Comparison of ENCODE assay signal across 1 cellular context in the genomic region with DNA sequence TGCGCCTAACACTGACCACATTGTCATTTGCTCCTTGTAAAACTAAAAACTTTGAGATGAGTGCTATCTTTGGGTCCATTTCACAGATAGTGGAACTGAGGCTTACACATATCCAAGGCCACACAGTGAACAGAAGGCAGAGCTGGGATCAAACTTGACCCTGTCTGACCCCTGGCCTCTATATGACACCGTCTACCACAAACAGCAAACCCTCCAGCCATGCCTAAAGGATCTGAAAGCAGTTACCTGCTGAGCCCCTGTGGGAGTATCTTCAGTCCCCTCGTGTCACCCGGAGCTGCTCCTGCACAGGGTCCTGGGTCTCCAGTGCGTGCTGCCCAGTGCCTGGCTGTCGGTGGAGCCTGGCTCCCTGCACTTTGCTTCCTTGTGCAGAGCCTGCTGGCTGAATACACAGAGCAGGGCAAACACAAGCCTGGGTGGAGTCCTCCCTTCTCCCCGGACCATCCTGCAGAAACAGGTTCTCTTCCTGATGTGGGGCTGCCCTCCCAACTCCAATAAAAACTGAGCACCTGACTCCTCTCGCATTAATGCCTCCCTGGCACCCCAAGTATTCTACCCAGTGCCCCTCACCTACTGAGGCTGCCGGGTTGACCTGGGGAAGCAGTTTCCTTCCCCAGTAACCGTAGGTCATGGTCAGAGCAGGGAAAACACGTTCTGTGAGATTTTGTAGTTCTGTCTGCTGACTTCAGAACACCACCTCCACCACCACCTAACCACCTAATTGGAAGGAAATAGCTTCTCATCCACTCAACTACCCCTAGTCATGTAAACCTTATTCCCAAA.
A peak's percentile ranks its signal among the peaks of the same experiment; 100 is the strongest.
TF ChIP-seq lines count a peak whose summit lies in the region.

A gene with protein sequence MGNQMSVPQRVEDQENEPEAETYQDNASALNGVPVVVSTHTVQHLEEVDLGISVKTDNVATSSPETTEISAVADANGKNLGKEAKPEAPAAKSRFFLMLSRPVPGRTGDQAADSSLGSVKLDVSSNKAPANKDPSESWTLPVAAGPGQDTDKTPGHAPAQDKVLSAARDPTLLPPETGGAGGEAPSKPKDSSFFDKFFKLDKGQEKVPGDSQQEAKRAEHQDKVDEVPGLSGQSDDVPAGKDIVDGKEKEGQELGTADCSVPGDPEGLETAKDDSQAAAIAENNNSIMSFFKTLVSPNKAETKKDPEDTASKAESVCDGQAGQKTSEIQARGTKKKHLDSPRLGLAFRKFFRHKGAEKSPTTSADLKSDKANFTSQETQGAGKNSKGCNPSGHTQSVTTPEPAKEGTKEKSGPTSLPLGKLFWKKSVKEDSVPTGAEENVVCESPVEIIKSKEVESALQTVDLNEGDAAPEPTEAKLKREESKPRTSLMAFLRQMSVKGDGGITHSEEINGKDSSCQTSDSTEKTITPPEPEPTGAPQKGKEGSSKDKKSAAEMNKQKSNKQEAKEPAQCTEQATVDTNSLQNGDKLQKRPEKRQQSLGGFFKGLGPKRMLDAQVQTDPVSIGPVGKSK (minus strand): TSS at position 408 of the 801 bp plus-strand sequence. CDS start 11,876 bp downstream, outside the sequence.

TF ChIP-seq in HepG2, 621 proteins besides CTCF, POLR2A, EP300 and RAD21 (continued from another document and continues in another):
- TF ChIP-seq, protein P1, sequence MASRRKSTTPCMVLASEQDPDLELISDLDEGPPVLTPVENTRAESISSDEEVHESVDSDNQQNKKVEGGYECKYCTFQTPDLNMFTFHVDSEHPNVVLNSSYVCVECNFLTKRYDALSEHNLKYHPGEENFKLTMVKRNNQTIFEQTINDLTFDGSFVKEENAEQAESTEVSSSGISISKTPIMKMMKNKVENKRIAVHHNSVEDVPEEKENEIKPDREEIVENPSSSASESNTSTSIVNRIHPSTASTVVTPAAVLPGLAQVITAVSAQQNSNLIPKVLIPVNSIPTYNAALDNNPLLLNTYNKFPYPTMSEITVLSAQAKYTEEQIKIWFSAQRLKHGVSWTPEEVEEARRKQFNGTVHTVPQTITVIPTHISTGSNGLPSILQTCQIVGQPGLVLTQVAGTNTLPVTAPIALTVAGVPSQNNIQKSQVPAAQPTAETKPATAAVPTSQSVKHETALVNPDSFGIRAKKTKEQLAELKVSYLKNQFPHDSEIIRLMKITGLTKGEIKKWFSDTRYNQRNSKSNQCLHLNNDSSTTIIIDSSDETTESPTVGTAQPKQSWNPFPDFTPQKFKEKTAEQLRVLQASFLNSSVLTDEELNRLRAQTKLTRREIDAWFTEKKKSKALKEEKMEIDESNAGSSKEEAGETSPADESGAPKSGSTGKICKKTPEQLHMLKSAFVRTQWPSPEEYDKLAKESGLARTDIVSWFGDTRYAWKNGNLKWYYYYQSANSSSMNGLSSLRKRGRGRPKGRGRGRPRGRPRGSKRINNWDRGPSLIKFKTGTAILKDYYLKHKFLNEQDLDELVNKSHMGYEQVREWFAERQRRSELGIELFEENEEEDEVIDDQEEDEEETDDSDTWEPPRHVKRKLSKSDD (CRISPR knock-in tag; IDR thresholded peaks at IDR 0.05; ENCODE audit: low read depth): 0 out of 2 replicates have a peak, but pooled peaks have one; percentile 62
- TF ChIP-seq, protein P2, sequence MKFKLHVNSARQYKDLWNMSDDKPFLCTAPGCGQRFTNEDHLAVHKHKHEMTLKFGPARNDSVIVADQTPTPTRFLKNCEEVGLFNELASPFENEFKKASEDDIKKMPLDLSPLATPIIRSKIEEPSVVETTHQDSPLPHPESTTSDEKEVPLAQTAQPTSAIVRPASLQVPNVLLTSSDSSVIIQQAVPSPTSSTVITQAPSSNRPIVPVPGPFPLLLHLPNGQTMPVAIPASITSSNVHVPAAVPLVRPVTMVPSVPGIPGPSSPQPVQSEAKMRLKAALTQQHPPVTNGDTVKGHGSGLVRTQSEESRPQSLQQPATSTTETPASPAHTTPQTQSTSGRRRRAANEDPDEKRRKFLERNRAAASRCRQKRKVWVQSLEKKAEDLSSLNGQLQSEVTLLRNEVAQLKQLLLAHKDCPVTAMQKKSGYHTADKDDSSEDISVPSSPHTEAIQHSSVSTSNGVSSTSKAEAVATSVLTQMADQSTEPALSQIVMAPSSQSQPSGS (CRISPR knock-in tag; IDR thresholded peaks at IDR 0.05): no peak
- TF ChIP-seq ZNF10 (CRISPR knock-in tag; IDR thresholded peaks at IDR 0.05; ENCODE audit: borderline replicate concordance, low read depth): no peak
- TF ChIP-seq MAF1 (CRISPR knock-in tag; IDR thresholded peaks at IDR 0.05; ENCODE audit: borderline replicate concordance): no peak
- TF ChIP-seq, protein P3, sequence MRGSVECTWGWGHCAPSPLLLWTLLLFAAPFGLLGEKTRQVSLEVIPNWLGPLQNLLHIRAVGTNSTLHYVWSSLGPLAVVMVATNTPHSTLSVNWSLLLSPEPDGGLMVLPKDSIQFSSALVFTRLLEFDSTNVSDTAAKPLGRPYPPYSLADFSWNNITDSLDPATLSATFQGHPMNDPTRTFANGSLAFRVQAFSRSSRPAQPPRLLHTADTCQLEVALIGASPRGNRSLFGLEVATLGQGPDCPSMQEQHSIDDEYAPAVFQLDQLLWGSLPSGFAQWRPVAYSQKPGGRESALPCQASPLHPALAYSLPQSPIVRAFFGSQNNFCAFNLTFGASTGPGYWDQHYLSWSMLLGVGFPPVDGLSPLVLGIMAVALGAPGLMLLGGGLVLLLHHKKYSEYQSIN (CRISPR knock-in tag; IDR thresholded peaks at IDR 0.05; ENCODE audit: borderline replicate concordance): no peak
- no peak for TF ChIP-seq ZNF879 (CRISPR knock-in tag; IDR thresholded peaks at IDR 0.05)
- TF ChIP-seq, protein P4, sequence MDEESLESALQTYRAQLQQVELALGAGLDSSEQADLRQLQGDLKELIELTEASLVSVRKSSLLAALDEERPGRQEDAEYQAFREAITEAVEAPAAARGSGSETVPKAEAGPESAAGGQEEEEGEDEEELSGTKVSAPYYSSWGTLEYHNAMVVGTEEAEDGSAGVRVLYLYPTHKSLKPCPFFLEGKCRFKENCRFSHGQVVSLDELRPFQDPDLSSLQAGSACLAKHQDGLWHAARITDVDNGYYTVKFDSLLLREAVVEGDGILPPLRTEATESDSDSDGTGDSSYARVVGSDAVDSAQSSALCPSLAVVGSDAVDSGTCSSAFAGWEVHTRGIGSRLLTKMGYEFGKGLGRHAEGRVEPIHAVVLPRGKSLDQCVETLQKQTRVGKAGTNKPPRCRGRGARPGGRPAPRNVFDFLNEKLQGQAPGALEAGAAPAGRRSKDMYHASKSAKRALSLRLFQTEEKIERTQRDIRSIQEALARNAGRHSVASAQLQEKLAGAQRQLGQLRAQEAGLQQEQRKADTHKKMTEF (CRISPR knock-in tag; IDR thresholded peaks at IDR 0.05): peak; percentile 58
- no peak; the same call in 1 of the 2 replicates for TF ChIP-seq ZNF607 (CRISPR knock-in tag; IDR thresholded peaks at IDR 0.05; ENCODE audit: borderline replicate concordance)
- TF ChIP-seq ZNF556 (CRISPR knock-in tag; IDR thresholded peaks at IDR 0.05; ENCODE audit: borderline replicate concordance): peak; percentile 89
- peak; percentile 70; the same call in 1 of the 2 replicates for TF ChIP-seq NFKB2 (CRISPR knock-in tag; IDR thresholded peaks at IDR 0.05; ENCODE audit: borderline replicate concordance)
- TF ChIP-seq RNF2 (conservative IDR thresholded peaks at IDR 0.05; ENCODE audit: low read depth): peak; percentile 74; the same call in 1 of the 2 replicates
- TF ChIP-seq, protein P5, sequence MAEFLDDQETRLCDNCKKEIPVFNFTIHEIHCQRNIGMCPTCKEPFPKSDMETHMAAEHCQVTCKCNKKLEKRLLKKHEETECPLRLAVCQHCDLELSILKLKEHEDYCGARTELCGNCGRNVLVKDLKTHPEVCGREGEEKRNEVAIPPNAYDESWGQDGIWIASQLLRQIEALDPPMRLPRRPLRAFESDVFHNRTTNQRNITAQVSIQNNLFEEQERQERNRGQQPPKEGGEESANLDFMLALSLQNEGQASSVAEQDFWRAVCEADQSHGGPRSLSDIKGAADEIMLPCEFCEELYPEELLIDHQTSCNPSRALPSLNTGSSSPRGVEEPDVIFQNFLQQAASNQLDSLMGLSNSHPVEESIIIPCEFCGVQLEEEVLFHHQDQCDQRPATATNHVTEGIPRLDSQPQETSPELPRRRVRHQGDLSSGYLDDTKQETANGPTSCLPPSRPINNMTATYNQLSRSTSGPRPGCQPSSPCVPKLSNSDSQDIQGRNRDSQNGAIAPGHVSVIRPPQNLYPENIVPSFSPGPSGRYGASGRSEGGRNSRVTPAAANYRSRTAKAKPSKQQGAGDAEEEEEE (CRISPR knock-in tag; IDR thresholded peaks at IDR 0.05; ENCODE audit: borderline replicate concordance): no peak
- 0 out of 2 replicates have a peak, but pooled peaks have one; percentile 31 for TF ChIP-seq ZNF7 (CRISPR knock-in tag; IDR thresholded peaks at IDR 0.05)
- TF ChIP-seq ZNF713 (CRISPR knock-in tag; IDR thresholded peaks at IDR 0.05): no peak
- TF ChIP-seq MED1 (CRISPR knock-in tag; IDR thresholded peaks at IDR 0.05): peak; percentile 35; the same call in 1 of the 2 replicates
- TF ChIP-seq ZNF24 (IDR thresholded peaks at IDR 0.05): peak; percentile 69; the same call in 1 of the 2 replicates
- TF ChIP-seq ZMYM2 (CRISPR knock-in tag; IDR thresholded peaks at IDR 0.05): peak; percentile 96
- TF ChIP-seq ZNF224 (CRISPR knock-in tag; IDR thresholded peaks at IDR 0.05): peak; percentile 57; the same call in 1 of the 2 replicates
- TF ChIP-seq ZSCAN25 (CRISPR knock-in tag; IDR thresholded peaks at IDR 0.05): peak; percentile 76
- TF ChIP-seq ZNF546 (CRISPR knock-in tag; conservative IDR thresholded peaks at IDR 0.05): no peak
- peak; percentile 84; the same call in 1 of the 2 replicates for TF ChIP-seq ZNF775 (CRISPR knock-in tag; IDR thresholded peaks at IDR 0.05; ENCODE audit: borderline replicate concordance)
- TF ChIP-seq KLF11 (CRISPR knock-in tag; IDR thresholded peaks at IDR 0.05): 0 out of 2 replicates have a peak, but pooled peaks have one; percentile 42
- peak; percentile 98 for TF ChIP-seq RCOR2 (CRISPR knock-in tag; IDR thresholded peaks at IDR 0.05)
- peak; percentile 14 to 88; a peak in 2 of 4 replicates for TF ChIP-seq NR2F1 (CRISPR knock-in tag; IDR thresholded peaks at IDR 0.05)
- TF ChIP-seq HDAC2 (CRISPR knock-in tag; IDR thresholded peaks at IDR 0.05): peak; percentile 76; the same call in 1 of the 2 replicates
- TF ChIP-seq, protein P6, sequence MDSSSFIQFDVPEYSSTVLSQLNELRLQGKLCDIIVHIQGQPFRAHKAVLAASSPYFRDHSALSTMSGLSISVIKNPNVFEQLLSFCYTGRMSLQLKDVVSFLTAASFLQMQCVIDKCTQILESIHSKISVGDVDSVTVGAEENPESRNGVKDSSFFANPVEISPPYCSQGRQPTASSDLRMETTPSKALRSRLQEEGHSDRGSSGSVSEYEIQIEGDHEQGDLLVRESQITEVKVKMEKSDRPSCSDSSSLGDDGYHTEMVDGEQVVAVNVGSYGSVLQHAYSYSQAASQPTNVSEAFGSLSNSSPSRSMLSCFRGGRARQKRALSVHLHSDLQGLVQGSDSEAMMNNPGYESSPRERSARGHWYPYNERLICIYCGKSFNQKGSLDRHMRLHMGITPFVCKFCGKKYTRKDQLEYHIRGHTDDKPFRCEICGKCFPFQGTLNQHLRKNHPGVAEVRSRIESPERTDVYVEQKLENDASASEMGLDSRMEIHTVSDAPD (CRISPR knock-in tag; IDR thresholded peaks at IDR 0.05): 0 out of 2 replicates have a peak, but pooled peaks have one; percentile 34
- no peak for TF ChIP-seq NONO (IDR thresholded peaks at IDR 0.05)
- TF ChIP-seq NONO (CRISPR knock-in tag; conservative IDR thresholded peaks at IDR 0.05): peak; percentile 56
- TF ChIP-seq SMAD1 (CRISPR knock-in tag; IDR thresholded peaks at IDR 0.05; ENCODE audit: borderline replicate concordance, low read depth): no peak; the same call in 1 of the 2 replicates
- 0 out of 2 replicates have a peak, but pooled peaks have one; percentile 85 for TF ChIP-seq HMGA1 (CRISPR knock-in tag; conservative IDR thresholded peaks at IDR 0.05)
- TF ChIP-seq ZNF572 (CRISPR knock-in tag; IDR thresholded peaks at IDR 0.05): peak; percentile 51; the same call in 1 of the 2 replicates
- TF ChIP-seq, protein P7, sequence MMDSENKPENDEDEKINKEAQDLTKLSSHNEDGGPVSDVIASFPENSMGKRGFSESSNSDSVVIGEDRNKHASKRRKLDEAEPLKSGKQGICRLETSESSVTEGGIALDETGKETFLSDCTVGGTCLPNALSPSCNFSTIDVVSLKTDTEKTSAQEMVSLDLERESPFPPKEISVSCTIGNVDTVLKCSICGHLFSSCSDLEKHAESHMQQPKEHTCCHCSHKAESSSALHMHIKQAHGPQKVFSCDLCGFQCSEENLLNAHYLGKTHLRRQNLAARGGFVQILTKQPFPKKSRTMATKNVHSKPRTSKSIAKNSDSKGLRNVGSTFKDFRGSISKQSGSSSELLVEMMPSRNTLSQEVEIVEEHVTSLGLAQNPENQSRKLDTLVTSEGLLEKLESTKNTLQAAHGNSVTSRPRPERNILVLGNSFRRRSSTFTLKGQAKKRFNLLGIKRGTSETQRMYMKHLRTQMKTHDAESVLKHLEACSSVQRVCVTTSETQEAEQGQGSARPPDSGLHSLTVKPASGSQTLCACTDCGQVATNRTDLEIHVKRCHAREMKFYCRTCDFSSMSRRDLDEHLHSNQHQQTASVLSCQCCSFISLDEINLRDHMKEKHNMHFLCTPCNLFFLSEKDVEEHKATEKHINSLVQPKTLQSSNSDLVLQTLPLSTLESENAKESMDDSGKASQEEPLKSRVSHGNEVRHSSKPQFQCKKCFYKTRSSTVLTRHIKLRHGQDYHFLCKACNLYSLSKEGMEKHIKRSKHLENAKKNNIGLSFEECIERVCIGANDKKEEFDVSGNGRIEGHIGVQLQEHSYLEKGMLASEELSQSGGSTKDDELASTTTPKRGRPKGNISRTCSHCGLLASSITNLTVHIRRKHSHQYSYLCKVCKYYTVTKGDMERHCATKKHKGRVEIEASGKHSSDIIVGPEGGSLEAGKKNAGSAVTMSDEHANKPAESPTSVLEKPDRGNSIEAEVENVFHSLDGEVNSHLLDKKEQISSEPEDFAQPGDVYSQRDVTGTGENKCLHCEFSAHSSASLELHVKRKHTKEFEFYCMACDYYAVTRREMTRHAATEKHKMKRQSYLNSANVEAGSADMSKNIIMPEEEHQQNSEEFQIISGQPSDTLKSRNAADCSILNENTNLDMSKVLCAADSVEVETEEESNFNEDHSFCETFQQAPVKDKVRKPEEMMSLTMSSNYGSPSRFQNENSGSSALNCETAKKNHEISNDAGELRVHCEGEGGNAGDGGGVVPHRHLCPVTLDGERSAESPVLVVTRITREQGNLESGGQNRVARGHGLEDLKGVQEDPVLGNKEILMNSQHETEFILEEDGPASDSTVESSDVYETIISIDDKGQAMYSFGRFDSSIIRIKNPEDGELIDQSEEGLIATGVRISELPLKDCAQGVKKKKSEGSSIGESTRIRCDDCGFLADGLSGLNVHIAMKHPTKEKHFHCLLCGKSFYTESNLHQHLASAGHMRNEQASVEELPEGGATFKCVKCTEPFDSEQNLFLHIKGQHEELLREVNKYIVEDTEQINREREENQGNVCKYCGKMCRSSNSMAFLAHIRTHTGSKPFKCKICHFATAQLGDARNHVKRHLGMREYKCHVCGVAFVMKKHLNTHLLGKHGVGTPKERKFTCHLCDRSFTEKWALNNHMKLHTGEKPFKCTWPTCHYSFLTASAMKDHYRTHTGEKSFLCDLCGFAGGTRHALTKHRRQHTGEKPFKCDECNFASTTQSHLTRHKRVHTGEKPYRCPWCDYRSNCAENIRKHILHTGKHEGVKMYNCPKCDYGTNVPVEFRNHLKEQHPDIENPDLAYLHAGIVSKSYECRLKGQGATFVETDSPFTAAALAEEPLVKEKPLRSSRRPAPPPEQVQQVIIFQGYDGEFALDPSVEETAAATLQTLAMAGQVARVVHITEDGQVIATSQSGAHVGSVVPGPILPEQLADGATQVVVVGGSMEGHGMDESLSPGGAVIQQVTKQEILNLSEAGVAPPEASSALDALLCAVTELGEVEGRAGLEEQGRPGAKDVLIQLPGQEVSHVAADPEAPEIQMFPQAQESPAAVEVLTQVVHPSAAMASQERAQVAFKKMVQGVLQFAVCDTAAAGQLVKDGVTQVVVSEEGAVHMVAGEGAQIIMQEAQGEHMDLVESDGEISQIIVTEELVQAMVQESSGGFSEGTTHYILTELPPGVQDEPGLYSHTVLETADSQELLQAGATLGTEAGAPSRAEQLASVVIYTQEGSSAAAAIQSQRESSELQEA (CRISPR knock-in tag; IDR thresholded peaks at IDR 0.05; ENCODE audit: not compliant biosample characterization): peak; percentile 35
- TF ChIP-seq ZNF331 (CRISPR knock-in tag; IDR thresholded peaks at IDR 0.05): peak; percentile 81
